ENCODE assay signal across 23 cellular contexts in the genomic region with DNA sequence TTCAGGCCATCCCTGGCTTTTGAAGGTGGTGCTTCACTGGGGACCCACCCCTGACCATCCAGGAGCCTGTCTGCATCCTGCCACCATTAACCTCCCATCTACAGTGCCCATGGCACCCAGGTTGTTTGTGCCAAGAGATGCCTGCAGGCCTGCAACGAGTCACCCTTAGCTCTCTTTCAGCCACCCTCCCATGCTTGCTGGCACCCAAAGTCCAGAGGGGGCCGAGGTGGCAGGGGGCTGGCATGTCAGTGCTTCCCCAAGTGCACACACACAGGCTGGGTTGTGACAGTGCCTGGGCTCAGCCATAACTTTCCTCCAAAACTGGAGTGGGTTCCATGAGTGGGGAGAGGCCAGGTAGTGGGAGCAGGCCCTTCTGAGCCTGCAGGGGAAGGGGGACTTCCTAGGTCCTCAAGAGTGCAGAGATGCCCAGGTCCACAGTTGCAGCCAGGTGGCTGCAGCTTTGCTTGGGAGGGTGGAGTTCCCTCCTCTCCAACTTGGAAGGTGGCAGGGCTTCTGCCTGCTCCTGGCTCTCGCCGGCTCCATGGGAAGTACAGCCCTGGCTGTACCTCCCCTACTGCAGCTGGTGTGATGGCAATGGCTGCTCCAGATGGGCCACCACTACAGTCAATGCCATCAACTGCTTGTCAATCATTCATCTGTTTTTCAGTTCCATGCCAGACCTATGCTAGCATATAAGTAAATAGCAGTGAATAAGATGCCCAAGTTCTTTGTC.
"Had no signal": no experiment of that assay in that cellular context is flagged by ENCODE, and none has a peak within 500 bp of the region (broad histone marks: within the 10 kb centered on the region; RNA-seq: fewer than 3 reads in every experiment).

No MANE protein-coding gene starts in this region.

- H3K36me3 ChIP-seq: MG63 had no signal

- H3K4me2 ChIP-seq: SK-N-SH had no signal

- H3K27me3 ChIP-seq: MG63 had no signal

- H3K9me3 ChIP-seq: MG63, SK-N-SH had no signal

- DNase-seq: IMR-90, Karpas-422, KG1, MG63, NCI-H1092, NCI-H1105 treated with DMSO at 0.1 percent for 48 hours, NCI-H1417 treated with DMSO at 0.1 percent for 48 hours, NCI-H146, NCI-H187, NCI-H2029, NCI-H2081 treated with DMSO at 0.1 percent for 48 hours, NCI-H2171, NCI-H226, NCI-H446, NCI-H510A, NCI-H524 treated with DMSO at 0.1 percent for 48 hours, NCI-H69, NCI-H774, RPMI8226, SHP77, SK-N-SH had no signal

- H3K9ac ChIP-seq: SK-N-SH had no signal

- H3K4me3 ChIP-seq: MG63 had no signal

- FAIRE-seq: HepG2, RCC 7860 had no signal

- ATAC-seq: HepG2 had no signal
